ENCODE assay signal across 24 cellular contexts in genomic region chr6:92052513-92052912, GRCh38.
"Had no signal": no experiment of that assay in that cellular context is flagged by ENCODE, and none has a peak within 500 bp of the region (broad histone marks: within the 10 kb centered on the region; RNA-seq: fewer than 3 reads in every experiment).

No MANE protein-coding gene starts in this region.

- H3K4me3 ChIP-seq: K562 had no signal

- H3K27ac Mint-ChIP-seq: IgD-negative memory B cell had no signal

- H3K9ac ChIP-seq: KMS-11, SK-N-SH had no signal

- H3K9me2 ChIP-seq: SK-N-SH had no signal

- H3K9me3 ChIP-seq: SK-N-SH had no signal

- DNase-seq: Kasumi-1, MM.1S, MV-4-11, NCI-H1048, NCI-H1105, NCI-H1417 treated with DMSO at 0.1 percent for 48 hours, NCI-H146, NCI-H1694 treated with DMSO at 0.1 percent for 48 hours, NCI-H1930, NCI-H2081, NCI-H2107, NCI-H2227 treated with DMSO at 0.1 percent for 48 hours, NCI-H524, NCI-H526 treated with DMSO at 0.1 percent for 48 hours, NCI-H748 treated with DMSO at 0.1 percent for 48 hours, SHP77, SK-N-SH, SW 1271 had no signal

- H3K4me2 ChIP-seq: KMS-11, SK-N-SH had no signal

- H3K4me3 Mint-ChIP-seq: IgD-negative memory B cell had no signal

- H3K4me1 Mint-ChIP-seq: IgD-negative memory B cell had no signal

- H3K27me3 Mint-ChIP-seq: IgD-negative memory B cell had no signal

- H3K36me3 Mint-ChIP-seq: IgD-negative memory B cell had no signal

- ATAC-seq: K562, Panc1 had no signal

- H3K27ac ChIP-seq: HL-60, KMS-11, RWPE1 had no signal
